ENCODE assay signal across 1 cellular context in the genomic region with DNA sequence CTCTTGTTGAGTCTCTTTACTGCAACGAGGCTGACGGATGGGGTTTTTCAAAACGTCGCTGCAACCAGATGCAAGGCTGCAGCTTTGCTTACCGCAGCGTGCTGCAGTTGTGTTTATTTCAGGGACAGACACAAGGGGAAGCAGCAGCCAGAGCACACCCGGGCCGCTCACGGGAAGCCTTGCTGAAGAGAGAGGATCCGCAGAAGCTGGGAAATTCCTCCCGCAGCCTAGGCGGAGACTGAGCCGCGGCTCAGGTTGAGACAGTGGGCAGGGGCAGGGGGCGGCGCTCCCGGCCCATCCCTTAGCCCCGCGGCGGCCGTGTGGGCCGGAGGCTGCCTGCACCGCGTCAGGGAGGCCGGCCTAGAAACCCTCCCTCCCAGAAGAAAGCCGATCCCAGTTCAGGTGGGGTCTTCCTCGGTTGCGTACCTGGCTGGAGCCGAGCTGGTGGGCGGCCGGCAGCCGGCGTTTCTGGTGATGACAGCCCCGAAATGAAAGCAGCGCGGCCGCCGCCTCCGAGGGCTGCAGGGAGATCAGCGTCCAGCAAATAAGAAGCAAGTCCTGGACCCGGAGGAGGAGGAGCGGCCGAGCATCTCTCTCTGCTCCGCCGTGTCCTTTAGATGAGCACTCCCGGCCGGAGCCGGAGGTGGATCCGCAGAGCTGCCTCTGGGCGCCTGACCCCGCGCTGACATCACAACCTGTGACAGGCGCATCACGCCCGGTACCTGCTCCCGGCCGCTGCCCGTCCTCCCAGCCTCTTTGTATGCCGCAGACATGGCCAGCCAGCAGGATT.
A peak's percentile ranks its signal among the peaks of the same experiment; 100 is the strongest.
TF ChIP-seq lines count a peak whose summit lies in the region.

A gene (plus strand): TSS at position 750 of the 790 bp plus-strand sequence. CDS start 22 bp downstream, at position 772.

TF ChIP-seq in HepG2, 621 proteins besides CTCF, POLR2A, EP300 and RAD21 (continued from another document and continues in another):
- TF ChIP-seq, protein P1, sequence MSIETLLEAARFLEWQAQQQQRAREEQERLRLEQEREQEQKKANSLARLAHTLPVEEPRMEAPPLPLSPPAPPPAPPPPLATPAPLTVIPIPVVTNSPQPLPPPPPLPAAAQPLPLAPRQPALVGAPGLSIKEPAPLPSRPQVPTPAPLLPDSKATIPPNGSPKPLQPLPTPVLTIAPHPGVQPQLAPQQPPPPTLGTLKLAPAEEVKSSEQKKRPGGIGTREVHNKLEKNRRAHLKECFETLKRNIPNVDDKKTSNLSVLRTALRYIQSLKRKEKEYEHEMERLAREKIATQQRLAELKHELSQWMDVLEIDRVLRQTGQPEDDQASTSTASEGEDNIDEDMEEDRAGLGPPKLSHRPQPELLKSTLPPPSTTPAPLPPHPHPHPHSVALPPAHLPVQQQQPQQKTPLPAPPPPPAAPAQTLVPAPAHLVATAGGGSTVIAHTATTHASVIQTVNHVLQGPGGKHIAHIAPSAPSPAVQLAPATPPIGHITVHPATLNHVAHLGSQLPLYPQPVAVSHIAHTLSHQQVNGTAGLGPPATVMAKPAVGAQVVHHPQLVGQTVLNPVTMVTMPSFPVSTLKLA (IDR thresholded peaks at IDR 0.05), result no peak
- TF ChIP-seq KLF9 (CRISPR knock-in tag; IDR thresholded peaks at IDR 0.05; ENCODE audit: low read depth) (no peak), ATM (IDR thresholded peaks at IDR 0.05; ENCODE audit: borderline replicate concordance) (no peak), CC2D1A (CRISPR knock-in tag; IDR thresholded peaks at IDR 0.05) (no peak), MAF1 (CRISPR knock-in tag; IDR thresholded peaks at IDR 0.05; ENCODE audit: borderline replicate concordance) (0 out of 2 replicates have a peak, but pooled peaks have one; percentile 67), RBFOX2 (IDR thresholded peaks at IDR 0.05; ENCODE audit: low read depth, low read length) (peak; percentile 94), KAT7 (CRISPR knock-in tag; IDR thresholded peaks at IDR 0.05; ENCODE audit: borderline replicate concordance) (peak; percentile 90), ZNF446 (CRISPR knock-in tag; IDR thresholded peaks at IDR 0.05) (0 out of 2 replicates have a peak, but pooled peaks have one; percentile 33), EED (CRISPR knock-in tag; IDR thresholded peaks at IDR 0.05) (no peak), ZNF850 (CRISPR knock-in tag; conservative IDR thresholded peaks at IDR 0.05) (no peak), JDP2 (CRISPR knock-in tag; IDR thresholded peaks at IDR 0.05; ENCODE audit: borderline replicate concordance) (no peak), IKZF1 (IDR thresholded peaks at IDR 0.05) (no peak), TGIF2 (CRISPR knock-in tag; IDR thresholded peaks at IDR 0.05) (peak; percentile 56; the same call in 1 of the 2 replicates), ZBTB3 (CRISPR knock-in tag; IDR thresholded peaks at IDR 0.05; ENCODE audit: borderline replicate concordance, low read depth) (no peak), NR2F1 (CRISPR knock-in tag; IDR thresholded peaks at IDR 0.05) (peak; percentile 26 to 33; a peak in 1 of 4 replicates), MAZ (IDR thresholded peaks at IDR 0.05; ENCODE audit: borderline replicate concordance, low read depth, low read length) (no peak), MAZ (CRISPR knock-in tag; IDR thresholded peaks at IDR 0.05; ENCODE audit: low read depth) (no peak), ZNF879 (CRISPR knock-in tag; IDR thresholded peaks at IDR 0.05) (0 out of 2 replicates have a peak, but pooled peaks have one; percentile 70), ZNF256 (CRISPR knock-in tag; conservative IDR thresholded peaks at IDR 0.05) (no peak; the same call in 1 of the 2 replicates), ZNF678 (CRISPR knock-in tag; IDR thresholded peaks at IDR 0.05) (0 out of 2 replicates have a peak, but pooled peaks have one; percentile 41), ZNF761 (CRISPR knock-in tag; conservative IDR thresholded peaks at IDR 0.05) (no peak), GLI4 (CRISPR knock-in tag; IDR thresholded peaks at IDR 0.05; ENCODE audit: borderline replicate concordance) (no peak), U2AF1 (optimal IDR thresholded peaks at IDR 0.05; ENCODE audit: low read depth, low read length) (peak; percentile 59), KDM6A (CRISPR knock-in tag; IDR thresholded peaks at IDR 0.05; ENCODE audit: low read depth) (0 out of 2 replicates have a peak, but pooled peaks have one; percentile 6), ZZZ3 (CRISPR knock-in tag; IDR thresholded peaks at IDR 0.05; ENCODE audit: borderline replicate concordance) (no peak), GZF1 (CRISPR knock-in tag; IDR thresholded peaks at IDR 0.05) (no peak)
- TF ChIP-seq, protein P2, sequence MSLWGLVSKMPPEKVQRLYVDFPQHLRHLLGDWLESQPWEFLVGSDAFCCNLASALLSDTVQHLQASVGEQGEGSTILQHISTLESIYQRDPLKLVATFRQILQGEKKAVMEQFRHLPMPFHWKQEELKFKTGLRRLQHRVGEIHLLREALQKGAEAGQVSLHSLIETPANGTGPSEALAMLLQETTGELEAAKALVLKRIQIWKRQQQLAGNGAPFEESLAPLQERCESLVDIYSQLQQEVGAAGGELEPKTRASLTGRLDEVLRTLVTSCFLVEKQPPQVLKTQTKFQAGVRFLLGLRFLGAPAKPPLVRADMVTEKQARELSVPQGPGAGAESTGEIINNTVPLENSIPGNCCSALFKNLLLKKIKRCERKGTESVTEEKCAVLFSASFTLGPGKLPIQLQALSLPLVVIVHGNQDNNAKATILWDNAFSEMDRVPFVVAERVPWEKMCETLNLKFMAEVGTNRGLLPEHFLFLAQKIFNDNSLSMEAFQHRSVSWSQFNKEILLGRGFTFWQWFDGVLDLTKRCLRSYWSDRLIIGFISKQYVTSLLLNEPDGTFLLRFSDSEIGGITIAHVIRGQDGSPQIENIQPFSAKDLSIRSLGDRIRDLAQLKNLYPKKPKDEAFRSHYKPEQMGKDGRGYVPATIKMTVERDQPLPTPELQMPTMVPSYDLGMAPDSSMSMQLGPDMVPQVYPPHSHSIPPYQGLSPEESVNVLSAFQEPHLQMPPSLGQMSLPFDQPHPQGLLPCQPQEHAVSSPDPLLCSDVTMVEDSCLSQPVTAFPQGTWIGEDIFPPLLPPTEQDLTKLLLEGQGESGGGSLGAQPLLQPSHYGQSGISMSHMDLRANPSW (CRISPR knock-in tag; IDR thresholded peaks at IDR 0.05; ENCODE audit: borderline replicate concordance), result no peak
- TF ChIP-seq, protein P3, sequence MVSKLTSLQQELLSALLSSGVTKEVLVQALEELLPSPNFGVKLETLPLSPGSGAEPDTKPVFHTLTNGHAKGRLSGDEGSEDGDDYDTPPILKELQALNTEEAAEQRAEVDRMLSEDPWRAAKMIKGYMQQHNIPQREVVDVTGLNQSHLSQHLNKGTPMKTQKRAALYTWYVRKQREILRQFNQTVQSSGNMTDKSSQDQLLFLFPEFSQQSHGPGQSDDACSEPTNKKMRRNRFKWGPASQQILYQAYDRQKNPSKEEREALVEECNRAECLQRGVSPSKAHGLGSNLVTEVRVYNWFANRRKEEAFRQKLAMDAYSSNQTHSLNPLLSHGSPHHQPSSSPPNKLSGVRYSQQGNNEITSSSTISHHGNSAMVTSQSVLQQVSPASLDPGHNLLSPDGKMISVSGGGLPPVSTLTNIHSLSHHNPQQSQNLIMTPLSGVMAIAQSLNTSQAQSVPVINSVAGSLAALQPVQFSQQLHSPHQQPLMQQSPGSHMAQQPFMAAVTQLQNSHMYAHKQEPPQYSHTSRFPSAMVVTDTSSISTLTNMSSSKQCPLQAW (CRISPR knock-in tag; IDR thresholded peaks at IDR 0.05), result peak; percentile 29; the same call in 1 of the 2 replicates
- TF ChIP-seq, protein P4, sequence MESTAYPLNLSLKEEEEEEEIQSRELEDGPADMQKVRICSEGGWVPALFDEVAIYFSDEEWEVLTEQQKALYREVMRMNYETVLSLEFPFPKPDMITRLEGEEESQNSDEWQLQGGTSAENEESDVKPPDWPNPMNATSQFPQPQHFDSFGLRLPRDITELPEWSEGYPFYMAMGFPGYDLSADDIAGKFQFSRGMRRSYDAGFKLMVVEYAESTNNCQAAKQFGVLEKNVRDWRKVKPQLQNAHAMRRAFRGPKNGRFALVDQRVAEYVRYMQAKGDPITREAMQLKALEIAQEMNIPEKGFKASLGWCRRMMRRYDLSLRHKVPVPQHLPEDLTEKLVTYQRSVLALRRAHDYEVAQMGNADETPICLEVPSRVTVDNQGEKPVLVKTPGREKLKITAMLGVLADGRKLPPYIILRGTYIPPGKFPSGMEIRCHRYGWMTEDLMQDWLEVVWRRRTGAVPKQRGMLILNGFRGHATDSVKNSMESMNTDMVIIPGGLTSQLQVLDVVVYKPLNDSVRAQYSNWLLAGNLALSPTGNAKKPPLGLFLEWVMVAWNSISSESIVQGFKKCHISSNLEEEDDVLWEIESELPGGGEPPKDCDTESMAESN (CRISPR knock-in tag; conservative IDR thresholded peaks at IDR 0.05), result no peak
- TF ChIP-seq, protein P5, sequence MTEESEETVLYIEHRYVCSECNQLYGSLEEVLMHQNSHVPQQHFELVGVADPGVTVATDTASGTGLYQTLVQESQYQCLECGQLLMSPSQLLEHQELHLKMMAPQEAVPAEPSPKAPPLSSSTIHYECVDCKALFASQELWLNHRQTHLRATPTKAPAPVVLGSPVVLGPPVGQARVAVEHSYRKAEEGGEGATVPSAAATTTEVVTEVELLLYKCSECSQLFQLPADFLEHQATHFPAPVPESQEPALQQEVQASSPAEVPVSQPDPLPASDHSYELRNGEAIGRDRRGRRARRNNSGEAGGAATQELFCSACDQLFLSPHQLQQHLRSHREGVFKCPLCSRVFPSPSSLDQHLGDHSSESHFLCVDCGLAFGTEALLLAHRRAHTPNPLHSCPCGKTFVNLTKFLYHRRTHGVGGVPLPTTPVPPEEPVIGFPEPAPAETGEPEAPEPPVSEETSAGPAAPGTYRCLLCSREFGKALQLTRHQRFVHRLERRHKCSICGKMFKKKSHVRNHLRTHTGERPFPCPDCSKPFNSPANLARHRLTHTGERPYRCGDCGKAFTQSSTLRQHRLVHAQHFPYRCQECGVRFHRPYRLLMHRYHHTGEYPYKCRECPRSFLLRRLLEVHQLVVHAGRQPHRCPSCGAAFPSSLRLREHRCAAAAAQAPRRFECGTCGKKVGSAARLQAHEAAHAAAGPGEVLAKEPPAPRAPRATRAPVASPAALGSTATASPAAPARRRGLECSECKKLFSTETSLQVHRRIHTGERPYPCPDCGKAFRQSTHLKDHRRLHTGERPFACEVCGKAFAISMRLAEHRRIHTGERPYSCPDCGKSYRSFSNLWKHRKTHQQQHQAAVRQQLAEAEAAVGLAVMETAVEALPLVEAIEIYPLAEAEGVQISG (CRISPR knock-in tag; IDR thresholded peaks at IDR 0.05), result 0 out of 2 replicates have a peak, but pooled peaks have one; percentile 22
- TF ChIP-seq, protein P6, sequence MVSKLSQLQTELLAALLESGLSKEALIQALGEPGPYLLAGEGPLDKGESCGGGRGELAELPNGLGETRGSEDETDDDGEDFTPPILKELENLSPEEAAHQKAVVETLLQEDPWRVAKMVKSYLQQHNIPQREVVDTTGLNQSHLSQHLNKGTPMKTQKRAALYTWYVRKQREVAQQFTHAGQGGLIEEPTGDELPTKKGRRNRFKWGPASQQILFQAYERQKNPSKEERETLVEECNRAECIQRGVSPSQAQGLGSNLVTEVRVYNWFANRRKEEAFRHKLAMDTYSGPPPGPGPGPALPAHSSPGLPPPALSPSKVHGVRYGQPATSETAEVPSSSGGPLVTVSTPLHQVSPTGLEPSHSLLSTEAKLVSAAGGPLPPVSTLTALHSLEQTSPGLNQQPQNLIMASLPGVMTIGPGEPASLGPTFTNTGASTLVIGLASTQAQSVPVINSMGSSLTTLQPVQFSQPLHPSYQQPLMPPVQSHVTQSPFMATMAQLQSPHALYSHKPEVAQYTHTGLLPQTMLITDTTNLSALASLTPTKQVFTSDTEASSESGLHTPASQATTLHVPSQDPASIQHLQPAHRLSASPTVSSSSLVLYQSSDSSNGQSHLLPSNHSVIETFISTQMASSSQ (IDR thresholded peaks at IDR 0.05; ENCODE audit: low read depth), result no peak
- TF ChIP-seq, protein P6 (CRISPR knock-in tag; IDR thresholded peaks at IDR 0.05; ENCODE audit: borderline replicate concordance), result no peak
- TF ChIP-seq, protein P7, sequence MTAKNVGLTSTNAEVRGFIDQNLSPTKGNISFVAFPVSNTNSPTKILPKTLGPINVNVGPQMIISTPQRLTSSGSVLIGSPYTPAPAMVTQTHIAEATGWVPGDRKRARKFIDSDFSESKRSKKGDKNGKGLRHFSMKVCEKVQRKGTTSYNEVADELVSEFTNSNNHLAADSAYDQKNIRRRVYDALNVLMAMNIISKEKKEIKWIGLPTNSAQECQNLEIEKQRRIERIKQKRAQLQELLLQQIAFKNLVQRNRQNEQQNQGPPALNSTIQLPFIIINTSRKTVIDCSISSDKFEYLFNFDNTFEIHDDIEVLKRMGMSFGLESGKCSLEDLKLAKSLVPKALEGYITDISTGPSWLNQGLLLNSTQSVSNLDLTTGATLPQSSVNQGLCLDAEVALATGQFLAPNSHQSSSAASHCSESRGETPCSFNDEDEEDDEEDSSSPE (CRISPR knock-in tag; IDR thresholded peaks at IDR 0.05), result peak; percentile 25; the same call in 1 of the 2 replicates
